ENCODE assay signal across 20 cellular contexts in genomic region chr6:98931710-98932109, GRCh38.
"Had no signal": no experiment of that assay in that cellular context is flagged by ENCODE, and none has a peak within 500 bp of the region (broad histone marks: within the 10 kb centered on the region; RNA-seq: fewer than 3 reads in every experiment).

No MANE protein-coding gene starts in this region.

- H3K27me3 ChIP-seq: adrenal gland, gastrocnemius medialis, heart right ventricle, right atrium auricular region, thyroid gland had no signal

- H3K27ac ChIP-seq: adrenal gland, gastrocnemius medialis, heart right ventricle, left ventricle myocardium inferior, right atrium auricular region had no signal

- H3K4me3 Mint-ChIP-seq: activated CD4-positive, alpha-beta T cell treated with anti-CD3 and anti-CD28 coated beads for 36 hours had no signal

- H3K27me3 Mint-ChIP-seq: activated CD4-positive, alpha-beta T cell treated with anti-CD3 and anti-CD28 coated beads for 36 hours; progenitor cell of endocrine pancreas had no signal

- H3K4me3 ChIP-seq: adrenal gland, gastrocnemius medialis, heart right ventricle, left ventricle myocardium inferior, right atrium auricular region, thyroid gland had no signal

- H3K27ac Mint-ChIP-seq: activated CD4-positive, alpha-beta T cell treated with anti-CD3 and anti-CD28 coated beads for 36 hours; activated naive CD4-positive, alpha-beta T cell treated with anti-CD3 and anti-CD28 coated beads, Interleukin-2, amount 50 U/mL, for 72 hours; progenitor cell of endocrine pancreas had no signal

- DNase-seq: activated CD4-positive, alpha-beta T cell treated with anti-CD3 and anti-CD28 coated beads for 36 hours; activated CD4-positive, alpha-beta T cell treated with anti-CD3 and anti-CD28 coated beads, Interleukin-2, amount 50 U/mL, for 48 hours; activated gamma-delta T cell; adrenal gland; cerebellar nuclear complex; effector CD4-positive, alpha-beta T cell; gastrocnemius medialis; heart right ventricle; kidney glomerular epithelial cell; left ventricle myocardium inferior; mammary epithelial cell; midbrain; stimulated activated CD4-positive, alpha-beta T cell treated with anti-CD3 and anti-CD28 coated beads, Interleukin-12 subunit alpha, Interleukin-12 subunit beta, amount 100 ng/mL, for 4 hours; stimulated activated CD4-positive, alpha-beta T cell treated with anti-CD3 and anti-CD28 coated beads, Interleukin-1b, Interleukin-23, amount 100 ng/mL, for 48 hours; stimulated activated CD8-positive, alpha-beta memory T cell treated with anti-CD3 and anti-CD28 coated beads, Interleukin-4, amount 100 ng/mL, for 48 hours; stimulated activated naive CD4-positive, alpha-beta T cell had no signal

- H3K9me3 ChIP-seq: adrenal gland, gastrocnemius medialis, heart right ventricle, left ventricle myocardium inferior, right atrium auricular region, thyroid gland had no signal

- H3K36me3 ChIP-seq: thyroid gland had no signal

- H3K9me3 Mint-ChIP-seq: activated naive CD4-positive, alpha-beta T cell treated with anti-CD3 and anti-CD28 coated beads, Interleukin-2, amount 50 U/mL, for 72 hours had no signal
